ENCODE assay signal across 11 cellular contexts in genomic region chr2:9138507-9139085, GRCh38.
DNase-seq lines count a peak whose midpoint lies in the region; ATAC-seq, FAIRE-seq and TF ChIP-seq lines count a peak whose summit lies in the region.
"Had no signal": no experiment of that assay in that cellular context is flagged by ENCODE, and none has a peak within 500 bp of the region (broad histone marks: within the 10 kb centered on the region; RNA-seq: fewer than 3 reads in every experiment).

No MANE protein-coding gene starts in this region.

- H3K4me1 ChIP-seq in BE2C (no peaks in the 10 kb centered on the region), small intestine (ENCODE audit: control insufficient read depth in 2 of 2, insufficient read depth in 1 of 2, low read depth in 1 of 2, low read length in 1 of 2) (no peaks in the 10 kb centered on the region)

- peak; percentile 36 for DNase-seq in BE2C
- peak; percentile 40 for DNase-seq in astrocyte of the hippocampus (ENCODE audit: low read depth, low spot score)
- DNase-seq in left kidney (ENCODE audit: low read depth, low spot score) = peak; percentile 77
- DNase-seq in CD1c-positive myeloid dendritic cell (ENCODE audit: extremely low spot score) = no peak
- DNase-seq in small intestine = no peak
- DNase-seq in activated effector memory CD4-positive, alpha-beta T cell treated with Interleukin-2 at 50 U/mL for 16 hours = no peak
- DNase-seq: NCI-H510A treated with DMSO at 0.1 percent for 48 hours, T-helper 9 cell had no signal

- TF ChIP-seq CTCF in BE2C (IDR thresholded peaks at IDR 0.05; ENCODE audit: low read depth, low read length) (peak; percentile 55), GM12874 (IDR thresholded peaks at IDR 0.05; ENCODE audit: insufficient read depth, low read depth, low read length) (peak; percentile 28; the same call in 1 of the 2 replicates)

- H3K27ac ChIP-seq in small intestine (ENCODE audit: low read depth in 1 of 2, low read length in 1 of 2) = no peak overlapping the region

- WGBS in small intestine, 3 donors = 60 to 79% (median 69%) methylated on average over 12 of the region's 12 CpGs

- H3K27me3 ChIP-seq in BE2C (no peaks in the 10 kb centered on the region), small intestine (ENCODE audit: control insufficient read depth in 2 of 2, insufficient read depth in 2 of 2, low read length in 2 of 2) (no peaks in the 10 kb centered on the region)

- H3K4me3 ChIP-seq in BE2C (ENCODE audit: low read depth, low read length) (no peak overlapping the region), small intestine (ENCODE audit: low read depth in 1 of 2, low read length in 2 of 2) (no peak overlapping the region)

- H3K36me3 ChIP-seq in BE2C (no peaks in the 10 kb centered on the region), small intestine (ENCODE audit: control insufficient read depth in 2 of 2, insufficient read depth in 2 of 2, low read length in 2 of 2) (no peaks in the 10 kb centered on the region)

- H3K9me3 ChIP-seq in BE2C = no peaks in the 10 kb centered on the region
- H3K9me3 ChIP-seq in small intestine (ENCODE audit: control insufficient read depth, low read depth) = no peaks in the 10 kb centered on the region

- ATAC-seq in GM19035 (IDR thresholded peaks at IDR 0.05; ENCODE audit: unreplicated experiment) = no peak

- FAIRE-seq in small intestine (lab: Jason Lieb, UNC) = no peak
- FAIRE-seq: colon had no signal

Comparison
In these comparisons a context has a peak if more than half of its experiments do, and no peak if none do; other contexts are left out.
1. DNase-seq: peak in BE2C (single experiment), astrocyte of the hippocampus (single experiment) and left kidney (single experiment); none in CD1c-positive myeloid dendritic cell (single experiment), small intestine (single experiment) and activated effector memory CD4-positive, alpha-beta T cell treated with Interleukin-2 at 50 U/mL for 16 hours (single experiment).